In genomic region chr17:61314368-61315078, GRCh38 we compare ENCODE assay signal across 1 cellular context.
A peak's percentile ranks its signal among the peaks of the same experiment; 100 is the strongest.
TF ChIP-seq lines count a peak whose summit lies in the region.

No MANE protein-coding gene starts in this region.

TF ChIP-seq in HEK293, 187 proteins besides CTCF, POLR2A, EP300 and RAD21 (continued from another document):
- TF ChIP-seq PRDM6 (tag by site-specific recombination; IDR thresholded peaks at IDR 0.05), result peak; percentile 86
- peak; percentile 75 for TF ChIP-seq OSR2 (tag by site-specific recombination; IDR thresholded peaks at IDR 0.05)
- 0 out of 2 replicates have a peak, but pooled peaks have one; percentile 41 for TF ChIP-seq ZNF18 (tag by site-specific recombination; IDR thresholded peaks at IDR 0.05)
- peak; percentile 72 for TF ChIP-seq PRDM10 (tag by site-specific recombination; IDR thresholded peaks at IDR 0.05)
- peak; percentile 52; the same call in 1 of the 2 replicates for TF ChIP-seq WT1 (tag by site-specific recombination; IDR thresholded peaks at IDR 0.05)
- TF ChIP-seq ZXDB (tag by site-specific recombination; IDR thresholded peaks at IDR 0.05), result peak; percentile 82
- TF ChIP-seq OVOL3 (tag by site-specific recombination; IDR thresholded peaks at IDR 0.05), result peak; percentile 69
- peak; percentile 54; the same call in 1 of the 2 replicates for TF ChIP-seq ZBTB8A (tag by site-specific recombination; IDR thresholded peaks at IDR 0.05)
- TF ChIP-seq IKZF3 (tag by site-specific recombination; IDR thresholded peaks at IDR 0.05), result peak; percentile 45; the same call in 1 of the 2 replicates
- 0 out of 2 replicates have a peak, but pooled peaks have one; percentile 31 for TF ChIP-seq ZNF341 (tag by site-specific recombination; IDR thresholded peaks at IDR 0.05; ENCODE audit: low read depth)
- no peak for TF ChIP-seq ZNF292 (tag by site-specific recombination; IDR thresholded peaks at IDR 0.05; ENCODE audit: borderline replicate concordance, low read depth)
- 0 out of 2 replicates have a peak, but pooled peaks have one; percentile 28 for TF ChIP-seq PRDM1 (tag by site-specific recombination; IDR thresholded peaks at IDR 0.05)
- peak; percentile 10; the same call in 1 of the 2 replicates for TF ChIP-seq SCRT1 (tag by site-specific recombination; IDR thresholded peaks at IDR 0.05; ENCODE audit: borderline replicate concordance)
- no peak for TF ChIP-seq SETDB1 (IDR thresholded peaks at IDR 0.05; ENCODE audit: insufficient read length, low read length)
- TF ChIP-seq ZBTB10 (tag by site-specific recombination; IDR thresholded peaks at IDR 0.05), result no peak
TF ChIP-seq in HEK293: peak in this region for 18.
